Comparison of ENCODE assay signal across 8 cellular contexts in the genomic region with DNA sequence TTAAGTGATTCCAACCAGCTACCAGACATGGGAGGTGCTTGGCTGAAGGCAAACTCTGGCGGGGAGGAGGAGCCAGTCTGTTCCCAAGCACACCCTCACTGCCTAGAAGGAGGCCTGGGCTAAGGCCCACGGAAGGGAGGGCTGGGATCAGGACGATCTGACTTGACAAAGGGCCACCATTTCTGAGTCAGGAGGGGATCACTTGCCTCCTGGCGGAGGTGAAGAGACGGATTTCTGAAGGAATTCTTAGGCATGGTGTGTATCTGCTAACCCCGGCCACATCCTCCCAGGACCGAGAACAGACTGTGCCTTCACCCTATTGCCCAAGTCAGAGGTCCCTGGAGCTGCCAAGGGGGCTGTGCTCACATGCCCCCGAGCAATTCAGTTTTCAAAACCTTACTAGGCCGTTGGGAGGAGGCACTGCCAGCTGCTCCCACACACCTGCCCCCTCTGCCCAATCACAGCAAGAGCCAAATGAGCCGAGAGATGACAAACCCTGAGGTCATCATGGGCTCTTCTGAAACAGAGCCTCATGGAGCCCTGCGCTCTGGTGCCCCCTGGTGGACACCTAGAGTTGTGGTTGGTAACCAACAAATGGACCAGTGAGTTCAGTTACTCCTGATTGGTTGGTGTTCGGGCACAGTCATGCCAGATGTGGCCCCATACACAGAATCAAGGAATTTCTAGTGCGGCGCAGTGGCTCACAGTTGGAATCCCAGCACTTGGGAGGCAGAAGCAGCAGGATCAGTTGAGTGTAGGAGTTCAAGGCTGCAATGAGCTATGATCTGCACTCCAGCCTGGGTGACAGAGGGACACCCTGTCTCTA. TPM values are rescaled to one million over a fixed set of nuclear protein-coding genes. Genes with fewer than 3 reads are reported as not detected.
DNase-seq lines count a peak whose midpoint lies in the region; ATAC-seq and TF ChIP-seq lines count a peak whose summit lies in the region.

No MANE protein-coding gene starts in this region.

- ATAC-seq in GM19351 (IDR thresholded peaks at IDR 0.05; ENCODE audit: unreplicated experiment): peak; percentile 95
- peak; percentile 87 for ATAC-seq in HG03520 (IDR thresholded peaks at IDR 0.05; ENCODE audit: unreplicated experiment)

- peak overlapping the region; percentile 3 for H2BK5ac ChIP-seq in mesendoderm (ENCODE audit: low read length)

- H3K9ac ChIP-seq in mesendoderm (ENCODE audit: low read length): peak overlapping the region; percentile 18

- H3K9me3 ChIP-seq in ectodermal cell (ENCODE audit: control insufficient read depth, low read length): no peaks in the 10 kb centered on the region

- H2BK120ac ChIP-seq in mesendoderm (ENCODE audit: low read depth, low read length): no peak overlapping the region

- H3K36me3 ChIP-seq in ectodermal cell (ENCODE audit: control insufficient read depth, insufficient read depth, low read length): no peaks in the 10 kb centered on the region
- H3K36me3 ChIP-seq in mesendoderm (ENCODE audit: control insufficient read depth, insufficient read depth, low read length): no peaks in the 10 kb centered on the region

- no peak overlapping the region for H3K23ac ChIP-seq in mesendoderm (ENCODE audit: low read length)

- peak overlapping the region; percentile 23 for H3K4me2 ChIP-seq in mesendoderm (ENCODE audit: low read length)

- no peak overlapping the region for H3K18ac ChIP-seq in mesendoderm (ENCODE audit: low read length)

- H3K4me1 ChIP-seq in ectodermal cell (ENCODE audit: control insufficient read depth, insufficient read depth, low read length): peaks cover 10% of the 10 kb centered on the region
- peaks cover 9% of the 10 kb centered on the region for H3K4me1 ChIP-seq in mesendoderm (ENCODE audit: control insufficient read depth, low read depth, low read length)

- H3K27ac ChIP-seq in ectodermal cell (ENCODE audit: insufficient read depth, low read depth, low read length, poor library complexity, severe bottlenecking) (peak overlapping the region; percentile 86), mesendoderm (ENCODE audit: low read depth, low read length) (peak overlapping the region; percentile 88)

- WGBS in ectodermal cell, 2 experiments: 22% methylated on average over 14 of the region's 14 CpGs
- WGBS in mesendoderm (ENCODE audit: extremely low coverage, insufficient coverage, low lambda C conversion rate): no CpG with 5 or more reads among the region's 14 CpGs

- H4K5ac ChIP-seq in mesendoderm (ENCODE audit: low read length): no peak overlapping the region

- H3K79me1 ChIP-seq in mesendoderm (ENCODE audit: low read length): no peaks in the 10 kb centered on the region

- no peak overlapping the region for H3K4ac ChIP-seq in mesendoderm (ENCODE audit: low read depth, low read length)

- H3K56ac ChIP-seq in mesendoderm (ENCODE audit: low read length): peak overlapping the region; percentile 59

- no peaks in the 10 kb centered on the region for H3K79me2 ChIP-seq in mesendoderm (ENCODE audit: control insufficient read depth, insufficient read depth, low read length)

- H3K4me3 ChIP-seq in AG09309 (ENCODE audit: control insufficient read depth, low read depth, low read length): peak overlapping the region; percentile 3; the same call in 1 of the 2 replicates
- no peak overlapping the region for H3K4me3 ChIP-seq in ectodermal cell (ENCODE audit: insufficient read depth, low read depth, low read length)
- H3K4me3 ChIP-seq in mesendoderm (ENCODE audit: low read length): no peak overlapping the region

- DNase-seq in AG09309 (ENCODE audit: low read depth): peak; percentile 90
- peak; percentile 97 for DNase-seq in activated CD4-positive, alpha-beta T cell treated with anti-CD3 and anti-CD28 coated beads for 48 hours
- peak; percentile 99 for DNase-seq in mesendoderm
- peak; percentile 93 for DNase-seq in stimulated activated CD8-positive, alpha-beta memory T cell treated with anti-CD3 and anti-CD28 coated beads, Interleukin-2, amount 100 ng/mL, for 48 hours (ENCODE audit: low read depth in 2 of 2)
- DNase-seq in occipital lobe (lab: John Stamatoyannopoulos, UW): no peak

- peaks cover 17% of the 10 kb centered on the region for H3K27me3 ChIP-seq in ectodermal cell (ENCODE audit: control insufficient read depth, insufficient read depth, low read length, poor library complexity, severe bottlenecking)
- H3K27me3 ChIP-seq in mesendoderm (ENCODE audit: insufficient read depth, low read length, poor library complexity): no peaks in the 10 kb centered on the region

- TF ChIP-seq CTCF in AG09309 (IDR thresholded peaks at IDR 0.05; ENCODE audit: control insufficient read depth, insufficient read depth, low read depth, low read length, missing control alignments): peak; percentile 96

- no peak overlapping the region for H2BK15ac ChIP-seq in mesendoderm (replicated peaks; ENCODE audit: low read depth)

- no peak overlapping the region for H2AK5ac ChIP-seq in mesendoderm (ENCODE audit: low read length)

- no peak overlapping the region for H4K8ac ChIP-seq in mesendoderm (ENCODE audit: low read depth, low read length)

RNA-seq across cellular contexts. Expression of a gene that starts 6.5 kb away (rescaled TPM):
- polyA plus RNA-seq in ectodermal cell (2013, experiment 1 of 4): 30.7 TPM
- polyA plus RNA-seq in ectodermal cell (2013, experiment 2 of 4): 32.5 TPM
- polyA plus RNA-seq in ectodermal cell (2013, experiment 3 of 4): 26.8 TPM
- 27.7 TPM for polyA plus RNA-seq in ectodermal cell (2013, experiment 4 of 4)
- polyA plus RNA-seq in mesendoderm (2013, experiment 1 of 2): 10.7 TPM
- polyA plus RNA-seq in mesendoderm (2013, experiment 2 of 2): 10.4 TPM
- 10.1 TPM for total RNA-seq in occipital lobe
